In the genomic region with DNA sequence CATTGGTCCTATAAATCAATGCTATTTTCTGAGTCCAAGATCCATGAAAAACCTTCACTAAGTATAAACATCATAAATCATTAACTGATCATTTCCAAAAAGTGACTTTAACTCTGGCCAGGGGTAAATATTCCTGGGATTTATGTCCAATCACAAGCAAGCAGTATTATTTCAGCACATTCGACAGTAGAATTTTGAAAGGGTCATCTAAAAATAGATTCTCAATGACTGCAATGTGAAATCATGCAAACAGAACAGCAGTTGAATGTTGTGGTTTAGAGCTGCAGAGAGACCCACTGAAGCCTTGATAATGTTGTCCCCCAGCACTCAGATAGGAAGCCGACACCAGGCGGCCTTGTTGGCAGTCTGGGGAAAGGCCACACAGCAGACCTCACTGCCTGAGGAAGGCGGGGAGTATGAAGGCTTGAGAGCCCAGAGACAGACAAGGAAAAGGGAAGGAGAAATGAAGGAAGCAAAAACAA, we compare ENCODE assay signal across 9 cellular contexts. TPM values are rescaled to one million over a fixed set of nuclear protein-coding genes. Genes with fewer than 3 reads are reported as not detected.
DNase-seq lines count a peak whose midpoint lies in the region; FAIRE-seq and TF ChIP-seq lines count a peak whose summit lies in the region.
"Had no signal": no experiment of that assay in that cellular context is flagged by ENCODE, and none has a peak within 500 bp of the region (broad histone marks: within the 10 kb centered on the region; RNA-seq: fewer than 3 reads in every experiment).

No MANE protein-coding gene starts in this region.

- H3K9me3 ChIP-seq in breast epithelium (no peaks in the 10 kb centered on the region), small intestine (ENCODE audit: control insufficient read depth, low read depth) (no peaks in the 10 kb centered on the region)

- H3K4me3 Mint-ChIP-seq in nephron progenitor cell, result no peak overlapping the region

- POLR2A ChIA-PET in BJ (lab: Charles Lee), result no interaction called here

- DNase-seq in BJ (ENCODE audit: low read depth) (peak; percentile 21), NB4 (ENCODE audit: low read depth) (peak; percentile 37), epidermal melanocyte (ENCODE audit: insufficient read length, low spot score) (peak; percentile 43), nephron progenitor cell (peak; percentile 20), breast epithelium (ENCODE audit: low spot score in 2 of 2) (no peak), small intestine (no peak)
- no peak for DNase-seq in activated CD4-positive, alpha-beta T cell treated with anti-CD3 and anti-CD28 coated beads for 1 hour
- no peak for DNase-seq in stimulated activated CD4-positive, alpha-beta T cell treated with anti-CD3 and anti-CD28 coated beads, Interleukin-1b, Interleukin-23, amount 100 ng/mL, for 48 hours

- H3K36me3 ChIP-seq in BJ (ENCODE audit: control insufficient read depth, insufficient read depth, low read length) (no peaks in the 10 kb centered on the region), breast epithelium (no peaks in the 10 kb centered on the region), small intestine (ENCODE audit: control insufficient read depth in 2 of 2, insufficient read depth in 2 of 2, low read length in 2 of 2) (no peaks in the 10 kb centered on the region)

- H3K9me3 Mint-ChIP-seq in nephron progenitor cell, result peaks cover 15% of the 10 kb centered on the region

- no peak for TF ChIP-seq CTCF in BJ (IDR thresholded peaks at IDR 0.05; ENCODE audit: insufficient read depth, low read depth, low read length)
- TF ChIP-seq CTCF in NB4 (IDR thresholded peaks at IDR 0.05; ENCODE audit: low read depth, low read length), result no peak
- TF ChIP-seq CTCF in nephron progenitor cell (IDR thresholded peaks at IDR 0.05), result no peak
- no peak for TF ChIP-seq CTCF in breast epithelium (IDR thresholded peaks at IDR 0.05)

- peaks cover 19% of the 10 kb centered on the region for H3K4me1 Mint-ChIP-seq in nephron progenitor cell

- H3K4me3 ChIP-seq in BJ (ENCODE audit: low read depth, low read length) (no peak overlapping the region), NB4 (ENCODE audit: low read depth, low read length) (no peak overlapping the region), breast epithelium (no peak overlapping the region), small intestine (ENCODE audit: low read depth in 1 of 2, low read length in 2 of 2) (no peak overlapping the region)
- H3K4me3 ChIP-seq: skin epidermis had no signal

- H3K27ac Mint-ChIP-seq in nephron progenitor cell, result peak overlapping the region; percentile 64

- peaks cover 10% of the 10 kb centered on the region for H3K27me3 Mint-ChIP-seq in nephron progenitor cell (ENCODE audit: low read depth, poor library complexity)

- intact Hi-C loops in breast epithelium (cut with DNase I; ENCODE audit: low total_unique reads), result no loop called here

- CTCF ChIA-PET in BJ (lab: Yijun Ruan, JAX), result no interaction called here

- 47 to 83% (median 71%) methylated on average over 4 of the region's 4 CpGs for WGBS in small intestine, 3 donors

- no peaks in the 10 kb centered on the region for H3K4me1 ChIP-seq in breast epithelium
- H3K4me1 ChIP-seq in small intestine (ENCODE audit: control insufficient read depth in 2 of 2, insufficient read depth in 1 of 2, low read depth in 1 of 2, low read length in 1 of 2), result peaks cover 0 to 4% of the 10 kb centered on the region in 2 donors

- FAIRE-seq in small intestine (lab: Jason Lieb, UNC), result no peak

- H3K27ac ChIP-seq in breast epithelium, result peak overlapping the region in 1 of 2 donors; percentile 50
- peak overlapping the region in 1 of 2 donors; percentile 60 for H3K27ac ChIP-seq in small intestine (ENCODE audit: low read depth in 1 of 2, low read length in 1 of 2)

- H3K27me3 ChIP-seq in BJ (ENCODE audit: control insufficient read depth, insufficient read depth, low read length), result no peaks in the 10 kb centered on the region
- no peaks in the 10 kb centered on the region for H3K27me3 ChIP-seq in breast epithelium
- no peaks in the 10 kb centered on the region for H3K27me3 ChIP-seq in small intestine (ENCODE audit: control insufficient read depth in 2 of 2, insufficient read depth in 2 of 2, low read length in 2 of 2)

- TF ChIP-seq POLR2A in NB4 (IDR thresholded peaks at IDR 0.05; ENCODE audit: extremely low read depth, insufficient read length) (no peak), breast epithelium (IDR thresholded peaks at IDR 0.05) (no peak)

- H3K36me3 Mint-ChIP-seq in nephron progenitor cell (ENCODE audit: low read depth), result no peaks in the 10 kb centered on the region

RNA-seq across cellular contexts. Expression of a gene that starts 38.1 kb away (rescaled TPM):
- 11.3 and 21.2 TPM in 2 replicates for polyA plus RNA-seq in BJ (2011; rRNA removed)
- 5.7 and 7.8 TPM in 2 replicates for polyA minus RNA-seq in BJ (2011; rRNA and poly(A)+ RNA removed)
- 10 to 100 TPM; 30.8 to 56.1 (median 51.8) TPM for total RNA-seq in breast epithelium
- 10 to 100 TPM; 33.3 to 38.7 (median 38.6) TPM for polyA plus RNA-seq in small intestine

Comparison
In these comparisons a context has a peak if more than half of its experiments do, and no peak if none do; other contexts are left out.
1. DNase-seq: peak in BJ (single experiment), NB4 (single experiment), epidermal melanocyte (single experiment) and nephron progenitor cell (single experiment); none in breast epithelium (0 of 2), activated CD4-positive, alpha-beta T cell treated with anti-CD3 and anti-CD28 coated beads for 1 hour (single experiment), small intestine (single experiment) and stimulated activated CD4-positive, alpha-beta T cell treated with anti-CD3 and anti-CD28 coated beads, Interleukin-1b, Interleukin-23, amount 100 ng/mL, for 48 hours (single experiment).